25 cellular contexts compared by ENCODE assay signal in genomic region chr20:30594112-30594511, GRCh38.
"Had no signal": no experiment of that assay in that cellular context is flagged by ENCODE, and none has a peak within 500 bp of the region (broad histone marks: within the 10 kb centered on the region; RNA-seq: fewer than 3 reads in every experiment).

No MANE protein-coding gene starts in this region.

- H3K27ac ChIP-seq: hepatocyte, left ventricle myocardium inferior, parathyroid adenoma, prostate gland, right lobe of liver, suprapubic skin, thyroid gland, uterus had no signal

- H3K9me3 Mint-ChIP-seq: stimulated activated effector memory CD8-positive, alpha-beta T cell treated with anti-CD3 and anti-CD28 coated beads, Interleukin-12 subunit alpha, Interleukin-12 subunit beta, amount 100 ng/mL, for 72 hours had no signal

- ATAC-seq: left cardiac atrium; stimulated activated effector memory CD8-positive, alpha-beta T cell treated with anti-CD3 and anti-CD28 coated beads, Interleukin-12 subunit alpha, Interleukin-12 subunit beta, amount 100 ng/mL, for 72 hours; stimulated activated naive CD8-positive, alpha-beta T cell treated with anti-CD3 and anti-CD28 coated beads, Interleukin-15, Interleukin-2, amounts not matched to agents 100 U/mL and 50 U/mL, for 24 hours had no signal

- H3K36me3 ChIP-seq: left ventricle myocardium inferior, prostate gland, right lobe of liver, suprapubic skin, thyroid gland, uterus had no signal

- FAIRE-seq: endothelial cell of umbilical vein, kidney had no signal

- H3K27me3 ChIP-seq: hepatocyte, right lobe of liver, suprapubic skin, thyroid gland, uterus had no signal

- H3K79me2 ChIP-seq: hepatocyte, parathyroid adenoma had no signal

- H3K4me1 Mint-ChIP-seq: endodermal cell; naive B cell; nephron; stimulated activated effector memory CD8-positive, alpha-beta T cell treated with anti-CD3 and anti-CD28 coated beads, Interleukin-12 subunit alpha, Interleukin-12 subunit beta, amount 100 ng/mL, for 72 hours had no signal

- H2AFZ ChIP-seq: hepatocyte, parathyroid adenoma had no signal

- H3K27me3 Mint-ChIP-seq: naive B cell, type B pancreatic cell had no signal

- H3K4me2 ChIP-seq: hepatocyte had no signal

- H3K4me3 Mint-ChIP-seq: endodermal cell; naive B cell; nephron; stimulated activated effector memory CD8-positive, alpha-beta T cell treated with anti-CD3 and anti-CD28 coated beads, Interleukin-12 subunit alpha, Interleukin-12 subunit beta, amount 100 ng/mL, for 72 hours; type B pancreatic cell had no signal

- H3K9me3 ChIP-seq: prostate gland, right lobe of liver, suprapubic skin, thyroid gland, uterus had no signal

- H3K9ac ChIP-seq: parathyroid adenoma had no signal

- H3K4me1 ChIP-seq: left ventricle myocardium inferior, parathyroid adenoma, prostate gland, right lobe of liver, suprapubic skin, thyroid gland, uterus had no signal

- H3K27ac Mint-ChIP-seq: endodermal cell; naive B cell; nephron; stimulated activated effector memory CD8-positive, alpha-beta T cell treated with anti-CD3 and anti-CD28 coated beads, Interleukin-12 subunit alpha, Interleukin-12 subunit beta, amount 100 ng/mL, for 72 hours; type B pancreatic cell had no signal

- H3K36me3 Mint-ChIP-seq: naive B cell; stimulated activated effector memory CD8-positive, alpha-beta T cell treated with anti-CD3 and anti-CD28 coated beads, Interleukin-12 subunit alpha, Interleukin-12 subunit beta, amount 100 ng/mL, for 72 hours; type B pancreatic cell had no signal

- H3K4me3 ChIP-seq: hepatocyte, left ventricle myocardium inferior, lung, prostate gland, right lobe of liver, suprapubic skin, thyroid gland, uterus had no signal

- DNase-seq: effector CD4-positive, alpha-beta T cell; endodermal cell; erythroblast; foreskin melanocyte; head of caudate nucleus; kidney; left cardiac atrium; left ventricle myocardium inferior; mesenchymal stem cell; naive B cell; right lobe of liver; stimulated activated CD4-positive, alpha-beta T cell treated with anti-CD3 and anti-CD28 coated beads, Interleukin-4, amount 100 ng/mL, for 1 hour; stimulated activated CD8-positive, alpha-beta memory T cell treated with anti-CD3 and anti-CD28 coated beads, Interleukin-4, amount 100 ng/mL, for 48 hours; stimulated activated naive CD8-positive, alpha-beta T cell treated with anti-CD3 and anti-CD28 coated beads, Interleukin-15, Interleukin-2, amounts not matched to agents 100 U/mL and 50 U/mL, for 24 hours; thyroid gland; uterus had no signal
